ENCODE assay signal across 8 cellular contexts in genomic region chr2:73981081-73981968, GRCh38. TPM values are rescaled to one million over a fixed set of nuclear protein-coding genes. Genes with fewer than 3 reads are reported as not detected.
A peak's percentile ranks its signal among the peaks of the same experiment; 100 is the strongest.
DNase-seq lines count a peak whose midpoint lies in the region; ATAC-seq, FAIRE-seq and TF ChIP-seq lines count a peak whose summit lies in the region.

No MANE protein-coding gene starts in this region.

- DNase-seq in NCI-H2107 treated with DMSO at 0.1 percent for 48 hours (lab: John Stamatoyannopoulos, UW; ENCODE audit: unreplicated experiment) = peak; percentile 21
- DNase-seq in NCI-H2107 (lab: John Stamatoyannopoulos, UW) = no peak
- peak; percentile 46 for DNase-seq in endothelial cell (ENCODE audit: low spot score)
- DNase-seq in HTR-8/SVneo (ENCODE audit: insufficient read length, low spot score) = no peak
- no peak for DNase-seq in testis

- H3K9me3 Mint-ChIP-seq in T-helper 1 cell treated with Interleukin-12 subunit alpha and Interleukin-12 subunit beta and Interleukin-4 antibody, amounts not matched to agents 30 μg/mL and 1 μg/mL, for 36 hours = no peaks in the 10 kb centered on the region
- no peaks in the 10 kb centered on the region for H3K9me3 Mint-ChIP-seq in endothelial cell (ENCODE audit: unreplicated experiment)
- no peaks in the 10 kb centered on the region for H3K9me3 Mint-ChIP-seq in nephron

- peak overlapping the region in 1 of 2 donors; percentile 34 for H3K4me3 ChIP-seq in testis

- peak overlapping the region; percentile 22 for H3K4me3 Mint-ChIP-seq in T-helper 1 cell treated with Interleukin-12 subunit alpha and Interleukin-12 subunit beta and Interleukin-4 antibody, amounts not matched to agents 30 μg/mL and 1 μg/mL, for 36 hours
- H3K4me3 Mint-ChIP-seq in endothelial cell (ENCODE audit: unreplicated experiment) (peak overlapping the region; percentile 86), nephron (peak overlapping the region; percentile 46 to 73 (median 64))

- H3K4me1 ChIP-seq in testis = peaks cover 21% of the 10 kb centered on the region

- peaks cover 12% of the 10 kb centered on the region for H3K36me3 Mint-ChIP-seq in T-helper 1 cell treated with Interleukin-12 subunit alpha and Interleukin-12 subunit beta and Interleukin-4 antibody, amounts not matched to agents 30 μg/mL and 1 μg/mL, for 36 hours (ENCODE audit: low read depth)
- H3K36me3 Mint-ChIP-seq in endothelial cell (ENCODE audit: low read depth, unreplicated experiment) (peaks cover 4% of the 10 kb centered on the region), nephron (ENCODE audit: low read depth) (no peaks in the 10 kb centered on the region)

- no peaks in the 10 kb centered on the region for H3K36me3 ChIP-seq in testis (ENCODE audit: low read depth, missing control alignments)

- H3K9me3 ChIP-seq in testis = no peaks in the 10 kb centered on the region

- no peak overlapping the region for H3K27ac ChIP-seq in testis

- no peak overlapping the region for H3K27ac Mint-ChIP-seq in T-helper 1 cell treated with Interleukin-12 subunit alpha and Interleukin-12 subunit beta and Interleukin-4 antibody, amounts not matched to agents 30 μg/mL and 1 μg/mL, for 36 hours
- peak overlapping the region; percentile 41 for H3K27ac Mint-ChIP-seq in endothelial cell (ENCODE audit: unreplicated experiment)
- H3K27ac Mint-ChIP-seq in nephron = no peak overlapping the region

- 14 to 16% methylated on average over 25 to 31 of the region's 31 CpGs for WGBS in testis, 2 donors

- no peaks in the 10 kb centered on the region for H3K27me3 ChIP-seq in testis

- FAIRE-seq in HTR-8/SVneo (lab: Jason Lieb, UNC) = no peak

- intact Hi-C loops in testis (cut with DNase I; ENCODE audit: low total_unique reads) = no loop called here

- TF ChIP-seq CTCF in endothelial cell (IDR thresholded peaks at IDR 0.05; ENCODE audit: unreplicated experiment) (no peak), nephron (IDR thresholded peaks at IDR 0.05; ENCODE audit: unreplicated experiment in 3 of 3) (no peak), testis (IDR thresholded peaks at IDR 0.05) (no peak)

- H3K4me1 Mint-ChIP-seq in T-helper 1 cell treated with Interleukin-12 subunit alpha and Interleukin-12 subunit beta and Interleukin-4 antibody, amounts not matched to agents 30 μg/mL and 1 μg/mL, for 36 hours (ENCODE audit: low read depth) = peaks cover 58% of the 10 kb centered on the region
- H3K4me1 Mint-ChIP-seq in endothelial cell (ENCODE audit: unreplicated experiment) = peaks cover 32% of the 10 kb centered on the region
- H3K4me1 Mint-ChIP-seq in nephron = peaks cover 40% of the 10 kb centered on the region

- peaks cover 38% of the 10 kb centered on the region for H3K27me3 Mint-ChIP-seq in T-helper 1 cell treated with Interleukin-12 subunit alpha and Interleukin-12 subunit beta and Interleukin-4 antibody, amounts not matched to agents 30 μg/mL and 1 μg/mL, for 36 hours (ENCODE audit: low read depth)
- H3K27me3 Mint-ChIP-seq in endothelial cell (ENCODE audit: unreplicated experiment) (peaks cover 15% of the 10 kb centered on the region), nephron (ENCODE audit: low read depth) (peaks cover 66% of the 10 kb centered on the region)

- TF ChIP-seq POLR2A in testis (IDR thresholded peaks at IDR 0.05) = no peak

- ATAC-seq in HG02885 (IDR thresholded peaks at IDR 0.05; ENCODE audit: poor library complexity, unreplicated experiment) = peak; percentile 32

RNA-seq across cellular contexts. Expression of gene TET3, which starts 3.4 kb away (rescaled TPM):
- total RNA-seq in endothelial cell (ENCODE audit: unreplicated experiment) (23.0 TPM), testis (10 to 100 TPM in 1 of 2 donors, 1 to 10 TPM in 1; 9.7 to 12.2 TPM)
- polyA plus RNA-seq in testis (ENCODE audit: insufficient read depth, low read depth, low replicate concordance) = 4.3 TPM

RNA-seq across cellular contexts. Expression of gene DGUOK, which starts 54.6 kb away (rescaled TPM):
- total RNA-seq in endothelial cell (ENCODE audit: unreplicated experiment) = 68.3 TPM
- 10 to 100 TPM; 91.0 to 93.9 TPM for total RNA-seq in testis
- polyA plus RNA-seq in testis (ENCODE audit: insufficient read depth, low read depth, low replicate concordance) = 87.7 TPM

Comparison
In these comparisons a context has a peak if more than half of its experiments do, and no peak if none do; other contexts are left out.
1. DNase-seq: peak in NCI-H2107 treated with DMSO at 0.1 percent for 48 hours (single experiment) and endothelial cell (single experiment); none in NCI-H2107 (single experiment), HTR-8/SVneo (single experiment) and testis (single experiment).
2. H3K4me3 Mint-ChIP-seq: peak in every context shown above with its lines; median percentile 86 in endothelial cell; 64 in nephron; 22 in T-helper 1 cell treated with Interleukin-12 subunit alpha and Interleukin-12 subunit beta and Interleukin-4 antibody, amounts not matched to agents 30 μg/mL and 1 μg/mL, for 36 hours.